ENCODE assay signal across 2 cellular contexts in the genomic region with DNA sequence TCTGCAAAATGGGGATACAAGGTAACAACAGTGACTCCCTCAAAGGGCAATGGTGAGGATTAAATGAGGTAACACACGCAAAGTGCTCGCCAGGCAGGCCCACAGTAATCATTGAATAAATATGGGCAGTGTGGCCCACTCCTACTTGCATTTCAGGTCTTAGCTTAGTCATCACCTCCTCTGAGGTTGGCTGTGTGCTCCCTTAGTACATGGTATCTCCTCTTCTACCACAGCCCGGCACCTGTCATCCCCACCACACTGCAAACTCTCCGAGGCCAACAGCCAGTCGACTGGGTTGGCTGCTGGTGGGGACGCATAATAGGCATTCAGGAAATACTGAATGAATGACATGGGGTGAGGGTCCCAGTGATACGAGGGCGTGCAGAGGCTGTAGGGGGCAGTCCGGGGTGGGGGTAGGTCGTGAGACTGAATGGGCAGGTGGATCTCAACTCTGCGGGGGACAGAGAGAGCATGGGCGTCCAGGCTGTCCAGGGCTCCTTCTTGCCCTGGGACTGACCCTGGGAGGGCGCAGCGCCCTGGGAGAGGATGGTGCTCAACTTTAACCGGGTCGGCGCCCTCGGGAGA.
TF ChIP-seq lines count a peak whose summit lies in the region.

No MANE protein-coding gene starts in this region.

TF ChIP-seq in A549, 52 proteins besides CTCF, POLR2A, EP300 and RAD21 (continued from another document):
- TF ChIP-seq, protein P1, sequence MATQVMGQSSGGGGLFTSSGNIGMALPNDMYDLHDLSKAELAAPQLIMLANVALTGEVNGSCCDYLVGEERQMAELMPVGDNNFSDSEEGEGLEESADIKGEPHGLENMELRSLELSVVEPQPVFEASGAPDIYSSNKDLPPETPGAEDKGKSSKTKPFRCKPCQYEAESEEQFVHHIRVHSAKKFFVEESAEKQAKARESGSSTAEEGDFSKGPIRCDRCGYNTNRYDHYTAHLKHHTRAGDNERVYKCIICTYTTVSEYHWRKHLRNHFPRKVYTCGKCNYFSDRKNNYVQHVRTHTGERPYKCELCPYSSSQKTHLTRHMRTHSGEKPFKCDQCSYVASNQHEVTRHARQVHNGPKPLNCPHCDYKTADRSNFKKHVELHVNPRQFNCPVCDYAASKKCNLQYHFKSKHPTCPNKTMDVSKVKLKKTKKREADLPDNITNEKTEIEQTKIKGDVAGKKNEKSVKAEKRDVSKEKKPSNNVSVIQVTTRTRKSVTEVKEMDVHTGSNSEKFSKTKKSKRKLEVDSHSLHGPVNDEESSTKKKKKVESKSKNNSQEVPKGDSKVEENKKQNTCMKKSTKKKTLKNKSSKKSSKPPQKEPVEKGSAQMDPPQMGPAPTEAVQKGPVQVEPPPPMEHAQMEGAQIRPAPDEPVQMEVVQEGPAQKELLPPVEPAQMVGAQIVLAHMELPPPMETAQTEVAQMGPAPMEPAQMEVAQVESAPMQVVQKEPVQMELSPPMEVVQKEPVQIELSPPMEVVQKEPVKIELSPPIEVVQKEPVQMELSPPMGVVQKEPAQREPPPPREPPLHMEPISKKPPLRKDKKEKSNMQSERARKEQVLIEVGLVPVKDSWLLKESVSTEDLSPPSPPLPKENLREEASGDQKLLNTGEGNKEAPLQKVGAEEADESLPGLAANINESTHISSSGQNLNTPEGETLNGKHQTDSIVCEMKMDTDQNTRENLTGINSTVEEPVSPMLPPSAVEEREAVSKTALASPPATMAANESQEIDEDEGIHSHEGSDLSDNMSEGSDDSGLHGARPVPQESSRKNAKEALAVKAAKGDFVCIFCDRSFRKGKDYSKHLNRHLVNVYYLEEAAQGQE (IDR thresholded peaks at IDR 0.05): no peak
- TF ChIP-seq PHF8 (IDR thresholded peaks at IDR 0.05; ENCODE audit: borderline replicate concordance, low read depth) (no peak), CBX2 (IDR thresholded peaks at IDR 0.05; ENCODE audit: borderline replicate concordance, low read depth) (no peak), HOXB5 (CRISPR knock-in tag; IDR thresholded peaks at IDR 0.05) (no peak), ZNF302 (CRISPR knock-in tag; IDR thresholded peaks at IDR 0.05) (no peak)
- TF ChIP-seq, protein P2, sequence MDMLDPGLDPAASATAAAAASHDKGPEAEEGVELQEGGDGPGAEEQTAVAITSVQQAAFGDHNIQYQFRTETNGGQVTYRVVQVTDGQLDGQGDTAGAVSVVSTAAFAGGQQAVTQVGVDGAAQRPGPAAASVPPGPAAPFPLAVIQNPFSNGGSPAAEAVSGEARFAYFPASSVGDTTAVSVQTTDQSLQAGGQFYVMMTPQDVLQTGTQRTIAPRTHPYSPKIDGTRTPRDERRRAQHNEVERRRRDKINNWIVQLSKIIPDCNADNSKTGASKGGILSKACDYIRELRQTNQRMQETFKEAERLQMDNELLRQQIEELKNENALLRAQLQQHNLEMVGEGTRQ (IDR thresholded peaks at IDR 0.05): no peak

TF ChIP-seq in Ishikawa, 13 proteins besides CTCF, POLR2A, EP300 and RAD21 (continued from another document):
- TF ChIP-seq, protein P1 (IDR thresholded peaks at IDR 0.05; ENCODE audit: low read depth): no peak
- peak; percentile 58 for TF ChIP-seq TEAD4 (IDR thresholded peaks at IDR 0.05)
- TF ChIP-seq CEBPB (IDR thresholded peaks at IDR 0.05): no peak
- TF ChIP-seq, protein P3, sequence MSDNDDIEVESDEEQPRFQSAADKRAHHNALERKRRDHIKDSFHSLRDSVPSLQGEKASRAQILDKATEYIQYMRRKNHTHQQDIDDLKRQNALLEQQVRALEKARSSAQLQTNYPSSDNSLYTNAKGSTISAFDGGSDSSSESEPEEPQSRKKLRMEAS (IDR thresholded peaks at IDR 0.05): 0 out of 2 replicates have a peak, but pooled peaks have one; percentile 40
